Comparison of ENCODE assay signal across 9 cellular contexts in genomic region chr9:35905912-35906679, GRCh38. TPM values are rescaled to one million over a fixed set of nuclear protein-coding genes. Genes with fewer than 3 reads are reported as not detected.
A peak's percentile ranks its signal among the peaks of the same experiment; 100 is the strongest.
DNase-seq lines count a peak whose midpoint lies in the region; ATAC-seq lines count a peak whose summit lies in the region.
"Had no signal": no experiment of that assay in that cellular context is flagged by ENCODE, and none has a peak within 500 bp of the region (broad histone marks: within the 10 kb centered on the region; RNA-seq: fewer than 3 reads in every experiment).

HRCT1 (plus strand) TSS chr9:35906202; CDS start chr9:35906288, 86 bp downstream.

- H3K36me3 ChIP-seq in aorta (ENCODE audit: control insufficient read depth in 1 of 2, insufficient read depth in 2 of 2, low read length in 1 of 2), result no peaks in the 10 kb centered on the region

- H3K4me3 Mint-ChIP-seq in stimulated activated naive CD8-positive, alpha-beta T cell treated with anti-CD3 and anti-CD28 coated beads, Interleukin-15, amount 100 ng/mL, for 72 hours, result no peak within 1 kb of the TSS
- H3K4me3 Mint-ChIP-seq: central memory CD8-positive, alpha-beta T cell had no signal

- no peaks in the 10 kb centered on the region for H3K9me3 Mint-ChIP-seq in stimulated activated naive CD8-positive, alpha-beta T cell treated with anti-CD3 and anti-CD28 coated beads, Interleukin-15, amount 100 ng/mL, for 72 hours
- H3K9me3 Mint-ChIP-seq: central memory CD8-positive, alpha-beta T cell had no signal

- ATAC-seq in aorta (ENCODE audit: low FRiP score) (peak; percentile 74), HG03025 (IDR thresholded peaks at IDR 0.05; ENCODE audit: low FRiP score, unreplicated experiment) (no peak), HG03442 (IDR thresholded peaks at IDR 0.05; ENCODE audit: unreplicated experiment) (no peak)
- no peak for ATAC-seq in stimulated activated naive CD8-positive, alpha-beta T cell treated with anti-CD3 and anti-CD28 coated beads, Interleukin-15, amount 100 ng/mL, for 72 hours

- H3K27me3 ChIP-seq in aorta (ENCODE audit: control insufficient read depth in 1 of 2, insufficient read depth in 2 of 2, low read length in 1 of 2), result no peaks in the 10 kb centered on the region

- no peak within 1 kb of the TSS for H3K4me3 ChIP-seq in aorta (ENCODE audit: low read length in 2 of 2)

- intact Hi-C loops in aorta (cut with DNase I), result loop anchor here (2.0 kb wide), 1 partner anchor 39 kb away; no protein-coding TSS in a partner anchor

- H3K27ac Mint-ChIP-seq in stimulated activated naive CD8-positive, alpha-beta T cell treated with anti-CD3 and anti-CD28 coated beads, Interleukin-15, amount 100 ng/mL, for 72 hours, result no peak within 1 kb of the TSS

- H3K27me3 Mint-ChIP-seq in stimulated activated naive CD8-positive, alpha-beta T cell treated with anti-CD3 and anti-CD28 coated beads, Interleukin-15, amount 100 ng/mL, for 72 hours, result no peaks in the 10 kb centered on the region

- peaks cover 63% of the 10 kb centered on the region for H3K4me1 Mint-ChIP-seq in stimulated activated naive CD8-positive, alpha-beta T cell treated with anti-CD3 and anti-CD28 coated beads, Interleukin-15, amount 100 ng/mL, for 72 hours

- H3K27ac ChIP-seq in aorta (ENCODE audit: low read depth in 1 of 2, low read length in 2 of 2), result peak within 1 kb of the TSS; percentile 88 to 95

- H3K4me1 ChIP-seq in aorta (ENCODE audit: control insufficient read depth in 1 of 2, insufficient read depth in 2 of 2, low read length in 2 of 2), result peaks cover 0 to 12% of the 10 kb centered on the region in 2 donors

- 33 to 35% methylated on average over 24 to 30 of the region's 30 CpGs for whole genome bisulfite sequencing in aorta, 2 donors

- DNase-seq in COLO668 (lab: John Stamatoyannopoulos, UW; ENCODE audit: unreplicated experiment), result peak; percentile 30
- DNase-seq in NCI-H446 (lab: John Stamatoyannopoulos, UW), result peak; percentile 93 to 97
- DNase-seq in dermis microvascular lymphatic vessel endothelial cell (ENCODE audit: low read depth in 2 of 2), result peak; percentile 55 to 89
- DNase-seq in mesenteric fat pad (ENCODE audit: low spot score), result peak; percentile 92
- DNase-seq in aorta, result peak; percentile 96 to 97
- DNase-seq in stimulated activated naive CD8-positive, alpha-beta T cell treated with anti-CD3 and anti-CD28 coated beads, Interleukin-15, amount 100 ng/mL, for 72 hours, result no peak

- no peaks in the 10 kb centered on the region for H3K9me3 ChIP-seq in aorta (ENCODE audit: control insufficient read depth, low read length)

RNA-seq across cellular contexts. Expression of gene HRCT1, which starts in this region (rescaled TPM):
- total RNA-seq in dermis microvascular lymphatic vessel endothelial cell (2.6 and 3.3 TPM in 2 replicates), mesenteric fat pad (5.2 TPM), aorta (10 to 100 TPM; 14.2 to 23.1 TPM)
- polyA plus RNA-seq in aorta, result 10 to 100 TPM; 17.4 to 25.7 TPM

Comparison
In these comparisons a context has a peak if more than half of its experiments do, and no peak if none do; other contexts are left out.
1. DNase-seq: peak in COLO668 (single experiment), NCI-H446 (2 of 2), dermis microvascular lymphatic vessel endothelial cell (2 of 2), mesenteric fat pad (single experiment) and aorta (2 of 2); none in stimulated activated naive CD8-positive, alpha-beta T cell treated with anti-CD3 and anti-CD28 coated beads, Interleukin-15, amount 100 ng/mL, for 72 hours (0 of 2).